Comparison of ENCODE assay signal across 21 cellular contexts in genomic region chr17:14942511-14943185, GRCh38.
DNase-seq lines count a peak whose midpoint lies in the region; ATAC-seq and TF ChIP-seq lines count a peak whose summit lies in the region.
"Had no signal": no experiment of that assay in that cellular context is flagged by ENCODE, and none has a peak within 500 bp of the region (broad histone marks: within the 10 kb centered on the region; RNA-seq: fewer than 3 reads in every experiment).

No MANE protein-coding gene starts in this region.

- no peak overlapping the region for H3K4me2 ChIP-seq in HCT116 (ENCODE audit: low read length)

- no peaks in the 10 kb centered on the region for H3K27me3 ChIP-seq in HCT116 (ENCODE audit: insufficient read depth, low read length)
- H3K27me3 ChIP-seq: BE2C, heart left ventricle, thyroid gland had no signal

- no peaks in the 10 kb centered on the region for H3K4me1 ChIP-seq in HCT116 (ENCODE audit: control insufficient read depth in 1 of 2, insufficient read depth in 2 of 2, low read length in 2 of 2)
- H3K4me1 ChIP-seq: BE2C, heart left ventricle, lower lobe of right lung, thyroid gland had no signal

- no peaks in the 10 kb centered on the region for H3K36me3 Mint-ChIP-seq in activated T-cell treated with anti-CD3 and anti-CD28 coated beads, Interleukin-2, amount 50 U/mL, for 4 hours (ENCODE audit: insufficient read depth)
- peaks cover 2% of the 10 kb centered on the region for H3K36me3 Mint-ChIP-seq in T-helper 17 cell (ENCODE audit: low read depth)

- RAD21 ChIA-PET in HCT116 (lab: Charles Lee; ENCODE audit: low non-redundant PET in 1 of 2, low total read pairs in 2 of 2, uncharacterized antibody in 2 of 2, unreplicated experiment in 2 of 2), result interaction anchor here in 1 of 2 experiments (0.5 kb wide), 1 partner anchor 95 kb away, joined by 4 read pairs; no protein-coding TSS in a partner anchor

- H3K9me3 ChIP-seq in HCT116 (ENCODE audit: control insufficient read depth in 1 of 2, insufficient read depth in 1 of 2, low read depth in 1 of 2, low read length in 2 of 2) (no peaks in the 10 kb centered on the region), T-helper 17 cell (ENCODE audit: control insufficient read depth, low read length, poor library complexity, severe bottlenecking) (no peaks in the 10 kb centered on the region)
- H3K9me3 ChIP-seq: BE2C, heart left ventricle, lower lobe of right lung, thyroid gland had no signal

- H3K9me2 ChIP-seq in HCT116 (ENCODE audit: insufficient read depth), result no peaks in the 10 kb centered on the region

- no peak for TF ChIP-seq RAD21 in HCT116 (IDR thresholded peaks at IDR 0.05; ENCODE audit: low read depth)

- H2AFZ ChIP-seq in HCT116 (ENCODE audit: low read depth, low read length, poor library complexity, severe bottlenecking), result no peak overlapping the region

- no peaks in the 10 kb centered on the region for H3K36me3 ChIP-seq in HCT116 (ENCODE audit: control insufficient read depth in 1 of 2, insufficient read depth in 2 of 2, low read length in 2 of 2)
- H3K36me3 ChIP-seq: BE2C, heart left ventricle, lower lobe of right lung, thyroid gland had no signal

- no peak overlapping the region for H3K4me3 ChIP-seq in HCT116 (replicated peaks in 1 of 2; ENCODE audit: low read depth in 1 of 2, low read length in 2 of 2)
- H3K4me3 ChIP-seq: heart left ventricle, lower lobe of right lung, thyroid gland had no signal

- peaks cover 9% of the 10 kb centered on the region for H3K27me3 Mint-ChIP-seq in activated T-cell treated with anti-CD3 and anti-CD28 coated beads, Interleukin-2, amount 50 U/mL, for 4 hours (ENCODE audit: low read depth)
- peaks cover 30% of the 10 kb centered on the region for H3K27me3 Mint-ChIP-seq in T-helper 17 cell

- H3K9me3 Mint-ChIP-seq in activated T-cell treated with anti-CD3 and anti-CD28 coated beads, Interleukin-2, amount 50 U/mL, for 4 hours, result no peaks in the 10 kb centered on the region
- H3K9me3 Mint-ChIP-seq: central memory CD8-positive, alpha-beta T cell; H9 had no signal

- ATAC-seq in HCT116, result no peak
- ATAC-seq in activated T-cell treated with anti-CD3 and anti-CD28 coated beads, Interleukin-2, amount 50 U/mL, for 4 hours, result no peak
- no peak for ATAC-seq in HG03108 (IDR thresholded peaks at IDR 0.05; ENCODE audit: unreplicated experiment)
- no peak for ATAC-seq in T-helper 17 cell
- ATAC-seq in activated CD4-positive, CD25-positive, alpha-beta regulatory T cell treated with anti-CD3 and anti-CD28 coated beads, Interleukin-2, amount 50 U/mL, for 24 hours, result no peak
- ATAC-seq: heart left ventricle, lower lobe of right lung had no signal

- H3K79me2 ChIP-seq in HCT116 (ENCODE audit: insufficient read depth, low read length), result no peaks in the 10 kb centered on the region

- TF ChIP-seq POLR2A in HCT116 (IDR thresholded peaks at IDR 0.05; ENCODE audit: borderline replicate concordance, extremely low read depth, insufficient read depth, insufficient read length), result no peak

- intact Hi-C loops in HCT116 (cut with micrococcal nuclease), result no loop called here

- no peak overlapping the region for H3K27ac ChIP-seq in HCT116 (ENCODE audit: low read depth, low read length)
- H3K27ac ChIP-seq: heart left ventricle, lower lobe of right lung, thyroid gland had no signal

- no peaks in the 10 kb centered on the region for H3K4me1 Mint-ChIP-seq in activated T-cell treated with anti-CD3 and anti-CD28 coated beads, Interleukin-2, amount 50 U/mL, for 4 hours (ENCODE audit: low read depth)
- no peaks in the 10 kb centered on the region for H3K4me1 Mint-ChIP-seq in T-helper 17 cell
- H3K4me1 Mint-ChIP-seq: central memory CD8-positive, alpha-beta T cell had no signal

- H4K20me1 ChIP-seq in HCT116 (ENCODE audit: insufficient read depth), result no peaks in the 10 kb centered on the region

- no peak overlapping the region for H3K27ac Mint-ChIP-seq in T-helper 17 cell
- H3K27ac Mint-ChIP-seq: H9 had no signal

- DNase-seq in HCT116 (ENCODE audit: low read depth, low spot score) (peak; percentile 2), SW480 (ENCODE audit: low spot score) (peak; percentile 49), iris pigment epithelial cell (ENCODE audit: low read depth) (peak; percentile 33), T-helper 17 cell (no peak)
- no peak for DNase-seq in activated T-cell treated with anti-CD3 and anti-CD28 coated beads, Interleukin-2, amount 50 U/mL, for 4 hours
- DNase-seq: BE2C; Calu3; effector CD4-positive, alpha-beta T cell; H9; heart left ventricle; KBM-7; lower lobe of right lung; NCI-H1092; NCI-H510A treated with DMSO at 0.1 percent for 48 hours; RPMI8226; stimulated activated CD4-positive, alpha-beta T cell treated with anti-CD3 and anti-CD28 coated beads, Interleukin-1b, Interleukin-23, amount 100 ng/mL, for 48 hours; stimulated activated naive CD4-positive, alpha-beta T cell; thyroid gland had no signal

- H3K4me3 Mint-ChIP-seq in activated T-cell treated with anti-CD3 and anti-CD28 coated beads, Interleukin-2, amount 50 U/mL, for 4 hours, result no peak overlapping the region
- no peak overlapping the region for H3K4me3 Mint-ChIP-seq in T-helper 17 cell
- H3K4me3 Mint-ChIP-seq: central memory CD8-positive, alpha-beta T cell; H9 had no signal

- no peak for TF ChIP-seq CTCF in HCT116 (IDR thresholded peaks at IDR 0.05 in 2 of 3, conservative IDR thresholded peaks at IDR 0.05 in 1 of 3; ENCODE audit: borderline replicate concordance in 1 of 3, insufficient read depth in 1 of 3, low read depth in 2 of 3, low read length in 2 of 3)

- POLR2A ChIA-PET in HCT116 (lab: Charles Lee), result no interaction called here

- H3K9ac ChIP-seq in HCT116 (ENCODE audit: low read length), result no peak overlapping the region

- BruUV-seq in HCT116 (replicated peaks; lab: Mats Ljungman, UMichigan), result no TSS peak

- CTCF ChIA-PET in HCT116 (lab: Charles Lee), result no interaction called here

TF ChIP-seq in HCT116, 20 proteins besides CTCF, POLR2A, EP300 and RAD21:
- TF ChIP-seq YY1 (IDR thresholded peaks at IDR 0.05; ENCODE audit: extremely low read depth, insufficient replicate concordance, low read depth, low read length) (no peak), FOSL1 (IDR thresholded peaks at IDR 0.05; ENCODE audit: low read depth) (no peak), SP1 (IDR thresholded peaks at IDR 0.05; ENCODE audit: low read depth) (no peak), CBX3 (IDR thresholded peaks at IDR 0.05; ENCODE audit: low read depth) (no peak), EZH2 (IDR thresholded peaks at IDR 0.05) (no peak)
- TF ChIP-seq, protein P1, sequence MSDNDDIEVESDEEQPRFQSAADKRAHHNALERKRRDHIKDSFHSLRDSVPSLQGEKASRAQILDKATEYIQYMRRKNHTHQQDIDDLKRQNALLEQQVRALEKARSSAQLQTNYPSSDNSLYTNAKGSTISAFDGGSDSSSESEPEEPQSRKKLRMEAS (IDR thresholded peaks at IDR 0.05), result no peak
- TF ChIP-seq, protein P2, sequence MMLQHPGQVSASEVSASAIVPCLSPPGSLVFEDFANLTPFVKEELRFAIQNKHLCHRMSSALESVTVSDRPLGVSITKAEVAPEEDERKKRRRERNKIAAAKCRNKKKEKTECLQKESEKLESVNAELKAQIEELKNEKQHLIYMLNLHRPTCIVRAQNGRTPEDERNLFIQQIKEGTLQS (IDR thresholded peaks at IDR 0.05), result no peak
TF ChIP-seq in HCT116: peak in this region for 0.

Comparison
In these comparisons a context has a peak if more than half of its experiments do, and no peak if none do; other contexts are left out.
1. DNase-seq: peak in HCT116 (single experiment), SW480 (single experiment) and iris pigment epithelial cell (single experiment); none in activated T-cell treated with anti-CD3 and anti-CD28 coated beads, Interleukin-2, amount 50 U/mL, for 4 hours (single experiment) and T-helper 17 cell (0 of 3).